ENCODE assay signal across 2 cellular contexts in the genomic region with DNA sequence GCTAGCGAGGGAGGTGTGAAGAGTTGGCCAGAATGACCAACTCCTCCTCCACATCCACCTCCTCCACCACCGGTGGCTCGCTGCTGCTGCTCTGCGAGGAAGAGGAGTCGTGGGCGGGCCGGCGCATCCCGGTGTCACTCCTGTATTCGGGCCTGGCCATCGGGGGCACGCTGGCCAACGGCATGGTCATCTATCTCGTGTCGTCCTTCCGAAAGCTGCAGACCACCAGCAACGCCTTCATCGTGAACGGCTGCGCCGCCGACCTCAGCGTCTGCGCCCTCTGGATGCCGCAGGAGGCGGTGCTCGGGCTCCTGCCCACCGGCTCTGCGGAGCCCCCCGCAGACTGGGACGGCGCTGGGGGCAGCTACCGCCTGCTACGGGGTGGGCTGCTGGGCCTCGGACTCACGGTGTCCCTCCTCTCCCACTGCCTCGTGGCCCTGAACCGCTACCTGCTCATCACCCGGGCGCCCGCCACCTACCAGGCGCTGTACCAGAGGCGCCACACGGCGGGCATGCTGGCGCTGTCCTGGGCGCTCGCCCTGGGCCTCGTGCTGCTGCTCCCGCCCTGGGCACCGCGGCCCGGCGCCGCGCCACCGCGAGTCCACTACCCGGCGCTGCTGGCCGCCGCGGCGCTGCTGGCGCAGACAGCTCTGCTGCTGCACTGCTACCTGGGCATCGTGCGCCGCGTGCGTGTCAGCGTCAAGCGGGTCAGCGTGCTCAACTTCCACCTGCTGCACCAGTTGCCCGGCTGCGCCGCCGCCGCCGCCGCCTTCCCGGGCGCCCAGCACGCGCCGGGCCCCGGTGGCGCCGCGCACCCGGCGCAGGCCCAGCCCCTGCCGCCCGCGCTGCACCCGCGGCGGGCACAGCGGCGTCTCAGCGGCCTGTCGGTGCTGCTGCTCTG.
TF ChIP-seq lines count a peak whose summit lies in the region.

No MANE protein-coding gene starts in this region.

TF ChIP-seq in HEK293, 187 proteins besides CTCF, POLR2A, EP300 and RAD21 (continued from another document):
- TF ChIP-seq ZNF596 (tag by site-specific recombination; IDR thresholded peaks at IDR 0.05) (0 out of 2 replicates have a peak, but pooled peaks have one; percentile 15), GLIS2 (tag by site-specific recombination; IDR thresholded peaks at IDR 0.05) (peak; percentile 96), ZNF10 (tag by site-specific recombination; IDR thresholded peaks at IDR 0.05) (0 out of 2 replicates have a peak, but pooled peaks have one; percentile 12), ZBTB20 (tag by site-specific recombination; IDR thresholded peaks at IDR 0.05) (peak; percentile 73; the same call in 1 of the 2 replicates), ZNF561 (tag by site-specific recombination; IDR thresholded peaks at IDR 0.05; ENCODE audit: borderline replicate concordance) (peak; percentile 90), HIC1 (tag by site-specific recombination; IDR thresholded peaks at IDR 0.05) (peak; percentile 36; the same call in 1 of the 2 replicates), ZNF362 (tag by site-specific recombination; IDR thresholded peaks at IDR 0.05) (no peak), ZNF777 (tag by site-specific recombination; IDR thresholded peaks at IDR 0.05; ENCODE audit: borderline replicate concordance) (peak; percentile 62; the same call in 1 of the 2 replicates)
TF ChIP-seq in HEK293: peak in this region for 27.

TF ChIP-seq in WTC11, 78 proteins besides CTCF, POLR2A, EP300 and RAD21 (continued from another document):
- TF ChIP-seq, protein P1, sequence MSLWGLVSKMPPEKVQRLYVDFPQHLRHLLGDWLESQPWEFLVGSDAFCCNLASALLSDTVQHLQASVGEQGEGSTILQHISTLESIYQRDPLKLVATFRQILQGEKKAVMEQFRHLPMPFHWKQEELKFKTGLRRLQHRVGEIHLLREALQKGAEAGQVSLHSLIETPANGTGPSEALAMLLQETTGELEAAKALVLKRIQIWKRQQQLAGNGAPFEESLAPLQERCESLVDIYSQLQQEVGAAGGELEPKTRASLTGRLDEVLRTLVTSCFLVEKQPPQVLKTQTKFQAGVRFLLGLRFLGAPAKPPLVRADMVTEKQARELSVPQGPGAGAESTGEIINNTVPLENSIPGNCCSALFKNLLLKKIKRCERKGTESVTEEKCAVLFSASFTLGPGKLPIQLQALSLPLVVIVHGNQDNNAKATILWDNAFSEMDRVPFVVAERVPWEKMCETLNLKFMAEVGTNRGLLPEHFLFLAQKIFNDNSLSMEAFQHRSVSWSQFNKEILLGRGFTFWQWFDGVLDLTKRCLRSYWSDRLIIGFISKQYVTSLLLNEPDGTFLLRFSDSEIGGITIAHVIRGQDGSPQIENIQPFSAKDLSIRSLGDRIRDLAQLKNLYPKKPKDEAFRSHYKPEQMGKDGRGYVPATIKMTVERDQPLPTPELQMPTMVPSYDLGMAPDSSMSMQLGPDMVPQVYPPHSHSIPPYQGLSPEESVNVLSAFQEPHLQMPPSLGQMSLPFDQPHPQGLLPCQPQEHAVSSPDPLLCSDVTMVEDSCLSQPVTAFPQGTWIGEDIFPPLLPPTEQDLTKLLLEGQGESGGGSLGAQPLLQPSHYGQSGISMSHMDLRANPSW (CRISPR knock-in tag; conservative IDR thresholded peaks at IDR 0.05; ENCODE audit: low read depth): no peak
- TF ChIP-seq ZNF512 (CRISPR knock-in tag; IDR thresholded peaks at IDR 0.05; ENCODE audit: borderline replicate concordance) (no peak), CBFB (CRISPR knock-in tag; IDR thresholded peaks at IDR 0.05; ENCODE audit: low read depth) (no peak), NR1H2 (CRISPR knock-in tag; IDR thresholded peaks at IDR 0.05) (no peak), TEAD4 (CRISPR knock-in tag; IDR thresholded peaks at IDR 0.05) (0 out of 2 replicates have a peak, but pooled peaks have one; percentile 19), ARID4B (CRISPR knock-in tag; IDR thresholded peaks at IDR 0.05; ENCODE audit: borderline replicate concordance) (peak; percentile 72; the same call in 1 of the 2 replicates), IRF2 (CRISPR knock-in tag; IDR thresholded peaks at IDR 0.05; ENCODE audit: borderline replicate concordance, low read depth) (peak; percentile 12; the same call in 1 of the 2 replicates), ZNF232 (CRISPR knock-in tag; IDR thresholded peaks at IDR 0.05) (no peak), ELF4 (CRISPR knock-in tag; IDR thresholded peaks at IDR 0.05; ENCODE audit: low read depth) (peak; percentile 32; the same call in 1 of the 2 replicates), ESRRA (CRISPR knock-in tag; IDR thresholded peaks at IDR 0.05; ENCODE audit: borderline replicate concordance) (peak; percentile 70; the same call in 1 of the 2 replicates), ETV6 (CRISPR knock-in tag; IDR thresholded peaks at IDR 0.05) (peak; percentile 35; the same call in 1 of the 2 replicates), GRHL2 (CRISPR knock-in tag; IDR thresholded peaks at IDR 0.05; ENCODE audit: insufficient replicate concordance, severe bottlenecking) (no peak)
- TF ChIP-seq, protein P2, sequence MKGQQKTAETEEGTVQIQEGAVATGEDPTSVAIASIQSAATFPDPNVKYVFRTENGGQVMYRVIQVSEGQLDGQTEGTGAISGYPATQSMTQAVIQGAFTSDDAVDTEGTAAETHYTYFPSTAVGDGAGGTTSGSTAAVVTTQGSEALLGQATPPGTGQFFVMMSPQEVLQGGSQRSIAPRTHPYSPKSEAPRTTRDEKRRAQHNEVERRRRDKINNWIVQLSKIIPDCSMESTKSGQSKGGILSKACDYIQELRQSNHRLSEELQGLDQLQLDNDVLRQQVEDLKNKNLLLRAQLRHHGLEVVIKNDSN (CRISPR knock-in tag; IDR thresholded peaks at IDR 0.05): peak; percentile 14; the same call in 1 of the 2 replicates
- TF ChIP-seq, protein P3, sequence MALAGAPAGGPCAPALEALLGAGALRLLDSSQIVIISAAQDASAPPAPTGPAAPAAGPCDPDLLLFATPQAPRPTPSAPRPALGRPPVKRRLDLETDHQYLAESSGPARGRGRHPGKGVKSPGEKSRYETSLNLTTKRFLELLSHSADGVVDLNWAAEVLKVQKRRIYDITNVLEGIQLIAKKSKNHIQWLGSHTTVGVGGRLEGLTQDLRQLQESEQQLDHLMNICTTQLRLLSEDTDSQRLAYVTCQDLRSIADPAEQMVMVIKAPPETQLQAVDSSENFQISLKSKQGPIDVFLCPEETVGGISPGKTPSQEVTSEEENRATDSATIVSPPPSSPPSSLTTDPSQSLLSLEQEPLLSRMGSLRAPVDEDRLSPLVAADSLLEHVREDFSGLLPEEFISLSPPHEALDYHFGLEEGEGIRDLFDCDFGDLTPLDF (CRISPR knock-in tag; IDR thresholded peaks at IDR 0.05): 0 out of 2 replicates have a peak, but pooled peaks have one; percentile 45
- TF ChIP-seq, protein P4, sequence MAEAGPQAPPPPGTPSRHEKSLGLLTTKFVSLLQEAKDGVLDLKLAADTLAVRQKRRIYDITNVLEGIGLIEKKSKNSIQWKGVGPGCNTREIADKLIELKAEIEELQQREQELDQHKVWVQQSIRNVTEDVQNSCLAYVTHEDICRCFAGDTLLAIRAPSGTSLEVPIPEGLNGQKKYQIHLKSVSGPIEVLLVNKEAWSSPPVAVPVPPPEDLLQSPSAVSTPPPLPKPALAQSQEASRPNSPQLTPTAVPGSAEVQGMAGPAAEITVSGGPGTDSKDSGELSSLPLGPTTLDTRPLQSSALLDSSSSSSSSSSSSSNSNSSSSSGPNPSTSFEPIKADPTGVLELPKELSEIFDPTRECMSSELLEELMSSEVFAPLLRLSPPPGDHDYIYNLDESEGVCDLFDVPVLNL (CRISPR knock-in tag; IDR thresholded peaks at IDR 0.05; ENCODE audit: borderline replicate concordance, low read depth): no peak
- TF ChIP-seq, protein P5, sequence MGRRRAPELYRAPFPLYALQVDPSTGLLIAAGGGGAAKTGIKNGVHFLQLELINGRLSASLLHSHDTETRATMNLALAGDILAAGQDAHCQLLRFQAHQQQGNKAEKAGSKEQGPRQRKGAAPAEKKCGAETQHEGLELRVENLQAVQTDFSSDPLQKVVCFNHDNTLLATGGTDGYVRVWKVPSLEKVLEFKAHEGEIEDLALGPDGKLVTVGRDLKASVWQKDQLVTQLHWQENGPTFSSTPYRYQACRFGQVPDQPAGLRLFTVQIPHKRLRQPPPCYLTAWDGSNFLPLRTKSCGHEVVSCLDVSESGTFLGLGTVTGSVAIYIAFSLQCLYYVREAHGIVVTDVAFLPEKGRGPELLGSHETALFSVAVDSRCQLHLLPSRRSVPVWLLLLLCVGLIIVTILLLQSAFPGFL (CRISPR knock-in tag; IDR thresholded peaks at IDR 0.05; ENCODE audit: borderline replicate concordance): no peak
- TF ChIP-seq, protein P6, sequence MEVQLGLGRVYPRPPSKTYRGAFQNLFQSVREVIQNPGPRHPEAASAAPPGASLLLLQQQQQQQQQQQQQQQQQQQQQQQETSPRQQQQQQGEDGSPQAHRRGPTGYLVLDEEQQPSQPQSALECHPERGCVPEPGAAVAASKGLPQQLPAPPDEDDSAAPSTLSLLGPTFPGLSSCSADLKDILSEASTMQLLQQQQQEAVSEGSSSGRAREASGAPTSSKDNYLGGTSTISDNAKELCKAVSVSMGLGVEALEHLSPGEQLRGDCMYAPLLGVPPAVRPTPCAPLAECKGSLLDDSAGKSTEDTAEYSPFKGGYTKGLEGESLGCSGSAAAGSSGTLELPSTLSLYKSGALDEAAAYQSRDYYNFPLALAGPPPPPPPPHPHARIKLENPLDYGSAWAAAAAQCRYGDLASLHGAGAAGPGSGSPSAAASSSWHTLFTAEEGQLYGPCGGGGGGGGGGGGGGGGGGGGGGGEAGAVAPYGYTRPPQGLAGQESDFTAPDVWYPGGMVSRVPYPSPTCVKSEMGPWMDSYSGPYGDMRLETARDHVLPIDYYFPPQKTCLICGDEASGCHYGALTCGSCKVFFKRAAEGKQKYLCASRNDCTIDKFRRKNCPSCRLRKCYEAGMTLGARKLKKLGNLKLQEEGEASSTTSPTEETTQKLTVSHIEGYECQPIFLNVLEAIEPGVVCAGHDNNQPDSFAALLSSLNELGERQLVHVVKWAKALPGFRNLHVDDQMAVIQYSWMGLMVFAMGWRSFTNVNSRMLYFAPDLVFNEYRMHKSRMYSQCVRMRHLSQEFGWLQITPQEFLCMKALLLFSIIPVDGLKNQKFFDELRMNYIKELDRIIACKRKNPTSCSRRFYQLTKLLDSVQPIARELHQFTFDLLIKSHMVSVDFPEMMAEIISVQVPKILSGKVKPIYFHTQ (CRISPR knock-in tag; IDR thresholded peaks at IDR 0.05): no peak
TF ChIP-seq in WTC11: peak in this region for 20.
